In genomic region chr14:21077672-21078071, GRCh38 we compare ENCODE assay signal across 20 cellular contexts. TPM values are rescaled to one million over a fixed set of nuclear protein-coding genes. Genes with fewer than 3 reads are reported as not detected.
A peak's percentile ranks its signal among the peaks of the same experiment; 100 is the strongest.
DNase-seq lines count a peak whose midpoint lies in the region; ATAC-seq and TF ChIP-seq lines count a peak whose summit lies in the region.
"Had no signal": no experiment of that assay in that cellular context is flagged by ENCODE, and none has a peak within 500 bp of the region (broad histone marks: within the 10 kb centered on the region; RNA-seq: fewer than 3 reads in every experiment).

No MANE protein-coding gene starts in this region.

- H3K4me3 ChIP-seq in smooth muscle cell = no peak overlapping the region

- peaks cover 68% of the 10 kb centered on the region for H4K20me1 ChIP-seq in smooth muscle cell (ENCODE audit: low read depth)

- H3F3A ChIP-seq in smooth muscle cell (ENCODE audit: low read depth) = peaks cover 39% of the 10 kb centered on the region

- CTCF ChIA-PET in activated CD8-positive, alpha-beta T cell treated with anti-CD3 and anti-CD28 coated beads for 36 hours (lab: Charles Lee) = interaction anchor here (0.6 to 4.9 kb wide), 5 partner anchors 9 to 63 kb away, joined by 3 to 20 read pairs (median 13); no protein-coding TSS in a partner anchor
- CTCF ChIA-PET in activated CD8-positive, alpha-beta T cell treated with anti-CD3 and anti-CD28 coated beads, Interleukin-2, amount 10 ng/mL, durations not matched to agents 7 days and 5 days (lab: Charles Lee) = interaction anchor here (2.4 to 3.9 kb wide), 2 partner anchors 10 to 11 kb away, joined by 7 to 20 read pairs; no protein-coding TSS in a partner anchor

- H2AFZ ChIP-seq in smooth muscle cell (ENCODE audit: low read depth) = no peak overlapping the region

- 97% methylated on average over 2 of the region's 2 CpGs for WGBS in smooth muscle cell (ENCODE audit: low lambda C conversion rate)

- peaks cover 7% of the 10 kb centered on the region for H3K27me3 Mint-ChIP-seq in activated CD8-positive, alpha-beta T cell treated with anti-CD3 and anti-CD28 coated beads for 36 hours
- peaks cover 13% of the 10 kb centered on the region for H3K27me3 Mint-ChIP-seq in activated CD8-positive, alpha-beta T cell treated with anti-CD3 and anti-CD28 coated beads, Interleukin-2, amount 10 ng/mL, durations not matched to agents 7 days and 5 days (ENCODE audit: low read depth)
- peaks cover 13% of the 10 kb centered on the region for H3K27me3 Mint-ChIP-seq in endothelial cell (ENCODE audit: unreplicated experiment)
- no peaks in the 10 kb centered on the region for H3K27me3 Mint-ChIP-seq in mesothelial cell of epicardium (ENCODE audit: low read depth)

- intact Hi-C loops in activated CD8-positive, alpha-beta T cell treated with anti-CD3 and anti-CD28 coated beads for 36 hours (cut with micrococcal nuclease) = no loop called here

- H3K4me1 Mint-ChIP-seq in activated CD8-positive, alpha-beta T cell treated with anti-CD3 and anti-CD28 coated beads for 36 hours (ENCODE audit: low read depth) = no peaks in the 10 kb centered on the region
- no peaks in the 10 kb centered on the region for H3K4me1 Mint-ChIP-seq in activated CD8-positive, alpha-beta T cell treated with anti-CD3 and anti-CD28 coated beads, Interleukin-2, amount 10 ng/mL, durations not matched to agents 7 days and 5 days (ENCODE audit: low read depth)
- H3K4me1 Mint-ChIP-seq in endothelial cell (ENCODE audit: unreplicated experiment) = no peaks in the 10 kb centered on the region
- H3K4me1 Mint-ChIP-seq in mesothelial cell of epicardium = peaks cover 6% of the 10 kb centered on the region

- no peak for DNase-seq in activated CD8-positive, alpha-beta T cell treated with anti-CD3 and anti-CD28 coated beads for 36 hours
- DNase-seq in activated CD8-positive, alpha-beta T cell treated with anti-CD3 and anti-CD28 coated beads, Interleukin-2, amount 10 ng/mL, durations not matched to agents 7 days and 5 days = no peak
- peak; percentile 26 for DNase-seq in GM20000 (ENCODE audit: low spot score)
- DNase-seq in endothelial cell (ENCODE audit: low spot score) = no peak
- no peak for DNase-seq in smooth muscle cell (lab: John Stamatoyannopoulos, UW; ENCODE audit: unreplicated experiment)
- no peak for DNase-seq in NCI-H82 (lab: John Stamatoyannopoulos, UW)
- no peak for DNase-seq in mesothelial cell of epicardium (ENCODE audit: low spot score in 2 of 2, unreplicated experiment in 2 of 2)
- DNase-seq in NCI-H510A treated with DMSO at 0.1 percent for 48 hours (lab: John Stamatoyannopoulos, UW) = no peak
- DNase-seq: CD8-positive, alpha-beta T cell; COR-L47; DMS153; DND-41; GDM1 had no signal

- peak overlapping the region; percentile 15 for H3K27ac ChIP-seq in smooth muscle cell (ENCODE audit: low read depth)
- H3K27ac ChIP-seq: 22Rv1 had no signal

- H3K36me3 Mint-ChIP-seq in activated CD8-positive, alpha-beta T cell treated with anti-CD3 and anti-CD28 coated beads for 36 hours (ENCODE audit: low read depth) = no peaks in the 10 kb centered on the region
- no peaks in the 10 kb centered on the region for H3K36me3 Mint-ChIP-seq in activated CD8-positive, alpha-beta T cell treated with anti-CD3 and anti-CD28 coated beads, Interleukin-2, amount 10 ng/mL, durations not matched to agents 7 days and 5 days (ENCODE audit: low read depth)
- H3K36me3 Mint-ChIP-seq in endothelial cell (ENCODE audit: low read depth, unreplicated experiment) (peaks cover 29% of the 10 kb centered on the region), mesothelial cell of epicardium (peaks cover 36% of the 10 kb centered on the region)
- H3K36me3 Mint-ChIP-seq: CD8-positive, alpha-beta T cell had no signal

- H3K9me3 ChIP-seq in smooth muscle cell (replicated peaks; ENCODE audit: low read depth) = no peaks in the 10 kb centered on the region

- H3K27ac Mint-ChIP-seq in activated CD8-positive, alpha-beta T cell treated with anti-CD3 and anti-CD28 coated beads for 36 hours = no peak overlapping the region
- H3K27ac Mint-ChIP-seq in activated CD8-positive, alpha-beta T cell treated with anti-CD3 and anti-CD28 coated beads, Interleukin-2, amount 10 ng/mL, durations not matched to agents 7 days and 5 days = no peak overlapping the region
- H3K27ac Mint-ChIP-seq in endothelial cell (ENCODE audit: unreplicated experiment) (peak overlapping the region; percentile 30), mesothelial cell of epicardium (no peak overlapping the region)
- H3K27ac Mint-ChIP-seq: CD8-positive, alpha-beta T cell had no signal

- no peak overlapping the region for H3K4me3 Mint-ChIP-seq in activated CD8-positive, alpha-beta T cell treated with anti-CD3 and anti-CD28 coated beads for 36 hours
- no peak overlapping the region for H3K4me3 Mint-ChIP-seq in activated CD8-positive, alpha-beta T cell treated with anti-CD3 and anti-CD28 coated beads, Interleukin-2, amount 10 ng/mL, durations not matched to agents 7 days and 5 days
- H3K4me3 Mint-ChIP-seq in endothelial cell (ENCODE audit: unreplicated experiment) (no peak overlapping the region), mesothelial cell of epicardium (no peak overlapping the region)
- H3K4me3 Mint-ChIP-seq: CD14-positive monocyte; CD8-positive, alpha-beta T cell had no signal

- no peaks in the 10 kb centered on the region for H3K4me1 ChIP-seq in smooth muscle cell (ENCODE audit: low read depth)

- H3K9me3 Mint-ChIP-seq in activated CD8-positive, alpha-beta T cell treated with anti-CD3 and anti-CD28 coated beads for 36 hours = no peaks in the 10 kb centered on the region
- no peaks in the 10 kb centered on the region for H3K9me3 Mint-ChIP-seq in activated CD8-positive, alpha-beta T cell treated with anti-CD3 and anti-CD28 coated beads, Interleukin-2, amount 10 ng/mL, durations not matched to agents 7 days and 5 days (ENCODE audit: insufficient read depth)
- H3K9me3 Mint-ChIP-seq in endothelial cell (ENCODE audit: unreplicated experiment) (no peaks in the 10 kb centered on the region), mesothelial cell of epicardium (no peaks in the 10 kb centered on the region)
- H3K9me3 Mint-ChIP-seq: CD8-positive, alpha-beta T cell had no signal

- peak; percentile 53 for ATAC-seq in activated CD8-positive, alpha-beta T cell treated with anti-CD3 and anti-CD28 coated beads for 36 hours
- no peak for ATAC-seq in activated CD8-positive, alpha-beta T cell treated with anti-CD3 and anti-CD28 coated beads, Interleukin-2, amount 10 ng/mL, durations not matched to agents 7 days and 5 days
- ATAC-seq: CD8-positive, alpha-beta T cell; HCT116 had no signal

- peaks cover 56% of the 10 kb centered on the region for H3K79me2 ChIP-seq in smooth muscle cell (ENCODE audit: low read depth)

- peaks cover 10% of the 10 kb centered on the region for H3K36me3 ChIP-seq in smooth muscle cell (ENCODE audit: low read depth)

- no peak overlapping the region for H3K4me2 ChIP-seq in smooth muscle cell

- no peak overlapping the region for H3K9ac ChIP-seq in smooth muscle cell (ENCODE audit: low read depth)

- POLR2A ChIA-PET in activated CD8-positive, alpha-beta T cell treated with anti-CD3 and anti-CD28 coated beads for 36 hours (lab: Charles Lee) = interaction anchor here (0.7 kb wide), 1 partner anchor 15 kb away, joined by 3 read pairs; no protein-coding TSS in a partner anchor
- POLR2A ChIA-PET in activated CD8-positive, alpha-beta T cell treated with anti-CD3 and anti-CD28 coated beads, Interleukin-2, amount 10 ng/mL, durations not matched to agents 7 days and 5 days (lab: Charles Lee) = no interaction called here

- no peaks in the 10 kb centered on the region for H3K27me3 ChIP-seq in smooth muscle cell (ENCODE audit: low read depth)

- TF ChIP-seq CTCF in activated CD8-positive, alpha-beta T cell treated with anti-CD3 and anti-CD28 coated beads for 36 hours (IDR thresholded peaks at IDR 0.05) = no peak
- TF ChIP-seq CTCF in GM20000 (IDR thresholded peaks at IDR 0.05; ENCODE audit: extremely low read depth, missing control alignments) = no peak
- no peak for TF ChIP-seq CTCF in endothelial cell (IDR thresholded peaks at IDR 0.05; ENCODE audit: unreplicated experiment)
- TF ChIP-seq CTCF in smooth muscle cell (IDR thresholded peaks at IDR 0.05; ENCODE audit: borderline replicate concordance, insufficient read depth, poor library complexity, severe bottlenecking) = no peak
- TF ChIP-seq CTCF in mesothelial cell of epicardium (IDR thresholded peaks at IDR 0.05; ENCODE audit: unreplicated experiment) = no peak

RNA-seq across cellular contexts. Expression of gene ARHGEF40, which starts 7.6 kb away (rescaled TPM):
- under 1 TPM; 0.18 to 0.23 TPM for total RNA-seq in activated CD8-positive, alpha-beta T cell treated with anti-CD3 and anti-CD28 coated beads for 36 hours
- total RNA-seq in activated CD8-positive, alpha-beta T cell treated with anti-CD3 and anti-CD28 coated beads, Interleukin-2, amount 10 ng/mL, durations not matched to agents 7 days and 5 days = under 1 TPM; 0.53 to 0.83 TPM
- total RNA-seq in endothelial cell (ENCODE audit: unreplicated experiment) (12.5 TPM), smooth muscle cell (53.1 and 74.4 TPM in 2 replicates), mesothelial cell of epicardium (83.2 to 96.2 TPM (median 83.5 TPM) in 3 replicates)
- 67.8 and 73.5 TPM in 2 replicates for polyA plus RNA-seq in smooth muscle cell

RNA-seq across cellular contexts. Expression of gene RNASE8, which starts 20.1 kb away (rescaled TPM):
- not detected for total RNA-seq in activated CD8-positive, alpha-beta T cell treated with anti-CD3 and anti-CD28 coated beads for 36 hours
- total RNA-seq in activated CD8-positive, alpha-beta T cell treated with anti-CD3 and anti-CD28 coated beads, Interleukin-2, amount 10 ng/mL, durations not matched to agents 7 days and 5 days = not detected
- total RNA-seq in endothelial cell (ENCODE audit: unreplicated experiment) (not detected), smooth muscle cell (not detected in 2 replicates), mesothelial cell of epicardium (not detected in 3 replicates)
- polyA plus RNA-seq in smooth muscle cell = not detected in 2 replicates
- total RNA-seq: A673; CD8-positive, alpha-beta T cell; H4; HT1080 had no signal
- polyA plus RNA-seq: BJ, CD14-positive monocyte had no signal

RNA-seq across cellular contexts. Expression of gene ZNF219, which starts 20.8 kb away (rescaled TPM):
- total RNA-seq in activated CD8-positive, alpha-beta T cell treated with anti-CD3 and anti-CD28 coated beads for 36 hours = 1 to 10 TPM; 7.2 to 8.2 TPM
- total RNA-seq in activated CD8-positive, alpha-beta T cell treated with anti-CD3 and anti-CD28 coated beads, Interleukin-2, amount 10 ng/mL, durations not matched to agents 7 days and 5 days = 1 to 10 TPM; 2.8 to 3.1 TPM
- total RNA-seq in endothelial cell (ENCODE audit: unreplicated experiment) (27.0 TPM), smooth muscle cell (10.0 and 15.2 TPM in 2 replicates), mesothelial cell of epicardium (73.3 to 79.3 TPM (median 75.2 TPM) in 3 replicates)
- 8.8 and 12.6 TPM in 2 replicates for polyA plus RNA-seq in smooth muscle cell

RNA-seq across cellular contexts. Expression of gene TMEM253, which starts 23.2 kb away (rescaled TPM):
- total RNA-seq in activated CD8-positive, alpha-beta T cell treated with anti-CD3 and anti-CD28 coated beads for 36 hours = not detected
- total RNA-seq in activated CD8-positive, alpha-beta T cell treated with anti-CD3 and anti-CD28 coated beads, Interleukin-2, amount 10 ng/mL, durations not matched to agents 7 days and 5 days = not detected
- total RNA-seq in endothelial cell (ENCODE audit: unreplicated experiment) (0.90 TPM), smooth muscle cell (1.0 TPM in 1 of 2 replicates, not detected in the other), mesothelial cell of epicardium (1.3 to 1.9 TPM (median 1.6 TPM) in 3 replicates)
- 0.41 TPM in 1 of 2 replicates, not detected in the other for polyA plus RNA-seq in smooth muscle cell
- total RNA-seq: CD8-positive, alpha-beta T cell had no signal
- polyA plus RNA-seq: CD14-positive monocyte had no signal

RNA-seq across cellular contexts. Expression of gene RNASE7, which starts 35.5 kb away (rescaled TPM):
- not detected for total RNA-seq in activated CD8-positive, alpha-beta T cell treated with anti-CD3 and anti-CD28 coated beads for 36 hours
- total RNA-seq in activated CD8-positive, alpha-beta T cell treated with anti-CD3 and anti-CD28 coated beads, Interleukin-2, amount 10 ng/mL, durations not matched to agents 7 days and 5 days = not detected
- total RNA-seq in endothelial cell (ENCODE audit: unreplicated experiment) = not detected
- total RNA-seq in smooth muscle cell = 1.4 and 4.1 TPM in 2 replicates
- 0.66 and 0.93 TPM in 2 replicates for polyA plus RNA-seq in smooth muscle cell
- 0.29 to 0.66 TPM (median 0.34 TPM) in 3 replicates for total RNA-seq in mesothelial cell of epicardium
- total RNA-seq: A673; CD8-positive, alpha-beta T cell; H4; HT1080 had no signal
- polyA plus RNA-seq: BJ, CD14-positive monocyte had no signal
